ENCODE assay signal across 8 cellular contexts in the genomic region with DNA sequence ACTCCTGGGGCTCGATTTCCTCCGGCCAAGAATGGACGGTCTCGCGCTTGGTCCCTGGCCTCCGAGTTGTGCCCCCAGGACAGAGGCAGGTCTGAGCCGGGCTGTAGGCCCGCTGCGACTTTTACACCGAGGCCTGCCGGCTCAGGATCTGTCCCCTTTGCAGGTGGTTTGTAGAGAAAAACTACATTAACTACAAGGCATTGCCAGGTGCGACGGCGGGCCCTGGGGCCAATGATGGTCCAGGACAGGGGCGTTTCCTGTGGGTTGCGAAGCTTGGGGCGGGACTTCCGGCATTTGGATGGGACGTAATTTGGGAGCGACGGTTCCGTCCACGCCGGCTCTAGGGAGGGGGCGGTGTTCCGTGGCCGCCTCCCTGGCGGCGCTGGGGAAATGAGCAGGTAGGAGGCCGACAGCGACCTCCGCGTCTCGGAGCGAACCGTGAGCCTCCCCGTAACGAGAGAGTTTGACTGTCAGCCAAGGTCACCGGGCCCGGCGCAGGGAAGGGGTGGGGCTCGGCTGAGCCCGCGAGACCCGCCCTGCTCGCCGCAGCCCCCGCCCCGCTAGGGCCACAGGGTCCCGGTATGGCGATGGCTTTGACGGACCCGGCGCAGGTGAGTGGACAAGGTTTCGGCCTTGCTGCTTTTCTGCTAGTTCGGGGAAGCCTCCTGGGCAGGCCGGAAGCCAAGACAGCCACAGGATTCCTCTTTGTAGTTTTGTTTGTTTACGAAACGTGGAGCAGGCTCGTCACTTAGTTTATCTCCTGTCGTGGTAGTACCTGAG.
DNase-seq lines count a peak whose midpoint lies in the region; ATAC-seq and TF ChIP-seq lines count a peak whose summit lies in the region.

A gene (plus strand): TSS at position 322 of the 780 bp plus-strand sequence. CDS start 260 bp downstream, at position 582.

- DNase-seq in AG09319 (ENCODE audit: extremely low read depth, low read depth) (peak; percentile 70), NCI-H345 (lab: John Stamatoyannopoulos, UW) (peak; percentile 91), inferior parietal cortex (ENCODE audit: extremely low spot score) (peak; percentile 94), smooth muscle cell of the brain vasculature (ENCODE audit: low read depth, low spot score) (peak; percentile 82)
- peak; percentile 87 to 94 (median 92) for DNase-seq in activated CD4-positive, CD25-positive, alpha-beta regulatory T cell (lab: John Stamatoyannopoulos, UW)
- peak; percentile 95 for DNase-seq in central memory CD4-positive, alpha-beta T cell

- TF ChIP-seq CTCF in AG09319 (IDR thresholded peaks at IDR 0.05; ENCODE audit: low read depth, low read length) = no peak; the same call in none of the 2 replicates

- ATAC-seq in GM19023 (IDR thresholded peaks at IDR 0.05; ENCODE audit: unreplicated experiment) = peak; percentile 94
- peak; percentile 92 for ATAC-seq in HG03196 (IDR thresholded peaks at IDR 0.05; ENCODE audit: unreplicated experiment)

Comparison
In these comparisons a context has a peak if more than half of its experiments do, and no peak if none do; other contexts are left out.
1. Peak in every context shown above with its lines: DNase-seq and ATAC-seq.